In the genomic region with DNA sequence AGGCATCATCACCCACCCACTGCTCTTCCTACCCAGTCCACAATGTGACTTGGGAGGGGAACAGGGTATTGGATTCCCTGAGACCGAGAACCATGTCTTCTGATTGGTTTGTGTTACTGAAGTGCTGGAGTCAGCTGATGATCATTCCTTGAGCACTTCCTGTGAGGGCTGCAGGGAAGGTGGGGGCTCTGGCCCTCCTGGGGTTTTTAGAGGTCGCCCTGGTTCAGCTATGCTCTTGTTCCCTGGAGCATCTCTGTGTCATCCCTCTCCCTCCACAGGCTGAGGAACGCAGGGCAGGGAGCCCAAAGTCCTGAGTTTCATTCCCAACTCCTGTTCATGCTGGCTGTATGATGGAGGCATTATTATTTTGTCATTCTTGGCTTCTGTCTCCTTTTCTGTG, we compare ENCODE assay signal across 11 cellular contexts. TPM values are rescaled to one million over a fixed set of nuclear protein-coding genes. Genes with fewer than 3 reads are reported as not detected.
DNase-seq lines count a peak whose midpoint lies in the region; ATAC-seq and TF ChIP-seq lines count a peak whose summit lies in the region.
"Had no signal": no experiment of that assay in that cellular context is flagged by ENCODE, and none has a peak within 500 bp of the region (broad histone marks: within the 10 kb centered on the region; RNA-seq: fewer than 3 reads in every experiment).

No MANE protein-coding gene starts in this region.

- H3K9me3 ChIP-seq in right atrium auricular region (no peaks in the 10 kb centered on the region), lung (ENCODE audit: control insufficient read depth in 2 of 2, insufficient read depth in 1 of 2, low read length in 1 of 2) (no peaks in the 10 kb centered on the region), uterus (no peaks in the 10 kb centered on the region)
- H3K9me3 ChIP-seq: pancreas had no signal

- H3K27me3 Mint-ChIP-seq in CD14-positive monocyte (ENCODE audit: low read depth in 3 of 3): peaks cover 0 to 1% (median 0%) of the 10 kb centered on the region in 3 donors

- no peak overlapping the region for H3K27ac ChIP-seq in right atrium auricular region
- peak overlapping the region in 54 of 59 donors; percentile 2 to 80 (median 50) for H3K27ac ChIP-seq in dorsolateral prefrontal cortex
- peak overlapping the region; percentile 12 to 13 for H3K27ac ChIP-seq in lung (ENCODE audit: low read depth in 1 of 2, low read length in 1 of 2)
- peak overlapping the region; percentile 18 to 35 for H3K27ac ChIP-seq in uterus
- H3K27ac ChIP-seq: pancreas had no signal

- TF ChIP-seq CTCF in right atrium auricular region (IDR thresholded peaks at IDR 0.05) (no peak), dorsolateral prefrontal cortex (IDR thresholded peaks at IDR 0.05 in 54 of 56, conservative IDR thresholded peaks at IDR 0.05 in 2 of 56; ENCODE audit: low read depth in 1 of 56, partially characterized antibody in 56 of 56) (no peak), lung (IDR thresholded peaks at IDR 0.05; ENCODE audit: control extremely low read depth, extremely low read depth) (no peak), uterus (IDR thresholded peaks at IDR 0.05) (no peak), CD14-positive monocyte (IDR thresholded peaks at IDR 0.05) (no peak)

- ATAC-seq in Right ventricle myocardium inferior (peak; percentile 37), lung (ENCODE audit: insufficient read depth, low FRiP score) (no peak)

- TF ChIP-seq POLR2A in uterus (IDR thresholded peaks at IDR 0.05): no peak

- DNase-seq in Right ventricle myocardium inferior (ENCODE audit: missing footprints) (no peak), right atrium auricular region (ENCODE audit: low spot score) (no peak), dorsolateral prefrontal cortex (no peak), lung (ENCODE audit: low spot score) (no peak), uterus (peak in 1 of 2 donors; percentile 58), DMS153 (lab: John Stamatoyannopoulos, UW) (no peak), CD14-positive monocyte (ENCODE audit: low spot score) (no peak)
- DNase-seq in activated naive CD4-positive, alpha-beta T cell treated with Interleukin-2 at 50 U/mL for 16 hours: no peak
- DNase-seq: activated CD4-positive, alpha-beta T cell treated with anti-CD3 and anti-CD28 coated beads, Interleukin-2, amount 50 U/mL, for 4 hours; NCI-H1092; pancreas had no signal

- intact Hi-C loops in Right ventricle myocardium inferior (cut with DNase I): no loop called here
- intact Hi-C loops in dorsolateral prefrontal cortex (cut with DNase I): loop anchor here in 1 of 2 donors (10.0 kb wide), 1 partner anchor 213 kb away; a partner anchor contains a TSS
- intact Hi-C loops in uterus (cut with DNase I; ENCODE audit: low total_unique reads): loop anchor here (10.0 kb wide), 1 partner anchor 67 kb away; no protein-coding TSS in a partner anchor
- intact Hi-C loops in CD14-positive monocyte (cut with micrococcal nuclease): no loop called here

- no peak overlapping the region for H3K4me3 Mint-ChIP-seq in CD14-positive monocyte

- peaks cover 41% of the 10 kb centered on the region for H3K4me1 Mint-ChIP-seq in CD14-positive monocyte

- H3K36me3 Mint-ChIP-seq in CD14-positive monocyte: peaks cover 25 to 43% of the 10 kb centered on the region in 2 donors

- no peaks in the 10 kb centered on the region for H3K36me3 ChIP-seq in right atrium auricular region
- H3K36me3 ChIP-seq in lung (ENCODE audit: control insufficient read depth in 2 of 2, insufficient read depth in 2 of 2, low read length in 2 of 2): peaks cover 0 to 5% of the 10 kb centered on the region in 2 donors
- no peaks in the 10 kb centered on the region for H3K36me3 ChIP-seq in uterus
- H3K36me3 ChIP-seq: pancreas had no signal

- 70 to 79% methylated on average over 3 of the region's 3 CpGs for WGBS in lung, 2 donors

- peak overlapping the region in 2 of 7 donors; percentile 48 to 54 for H3K27ac Mint-ChIP-seq in CD14-positive monocyte

- peaks cover 0 to 19% of the 10 kb centered on the region in 2 donors for H3K4me1 ChIP-seq in right atrium auricular region
- peaks cover 0 to 10% of the 10 kb centered on the region in 2 donors for H3K4me1 ChIP-seq in lung (ENCODE audit: control insufficient read depth in 2 of 2, insufficient read depth in 2 of 2, low read length in 2 of 2)
- H3K4me1 ChIP-seq in uterus: peaks cover 0 to 3% of the 10 kb centered on the region in 2 donors

- H3K4me3 ChIP-seq in right atrium auricular region (no peak overlapping the region), dorsolateral prefrontal cortex (no peak overlapping the region), lung (no peak overlapping the region), uterus (no peak overlapping the region)
- H3K4me3 ChIP-seq: pancreas had no signal

- H3K27me3 ChIP-seq in right atrium auricular region: no peaks in the 10 kb centered on the region
- no peaks in the 10 kb centered on the region for H3K27me3 ChIP-seq in dorsolateral prefrontal cortex
- no peaks in the 10 kb centered on the region for H3K27me3 ChIP-seq in lung (ENCODE audit: control insufficient read depth, insufficient read depth)
- no peaks in the 10 kb centered on the region for H3K27me3 ChIP-seq in uterus
- H3K27me3 ChIP-seq: pancreas had no signal

- H3K9me3 Mint-ChIP-seq in CD14-positive monocyte: peaks cover 0 to 2% (median 0%) of the 10 kb centered on the region in 7 donors

RNA-seq across cellular contexts. Expression of a gene that starts 6.7 kb away (rescaled TPM):
- total RNA-seq in Right ventricle myocardium inferior (45.5 TPM), right atrium auricular region (10 to 100 TPM; 24.5 to 33.3 TPM), dorsolateral prefrontal cortex (100 to 1,000 TPM in 112 of 120 experiments, 10 to 100 TPM in 8; 84.4 to 177 (median 117) TPM), lung (10 to 100 TPM; 32.0 to 55.8 TPM), uterus (10 to 100 TPM; 14.1 to 74.1 (median 28.2) TPM)
- polyA plus RNA-seq in lung (10 to 100 TPM; 31.5 to 36.6 TPM), CD14-positive monocyte (under 1 TPM; 0.31 to 0.49 TPM)

RNA-seq across cellular contexts. Expression of a gene that starts 22.1 kb away (rescaled TPM):
- 51.5 TPM for total RNA-seq in Right ventricle myocardium inferior
- 10 to 100 TPM; 22.3 to 33.3 TPM for total RNA-seq in right atrium auricular region
- 100 to 1,000 TPM; 115 to 243 (median 177) TPM for total RNA-seq in dorsolateral prefrontal cortex
- total RNA-seq in lung: 10 to 100 TPM; 21.7 to 49.3 TPM
- polyA plus RNA-seq in lung: 10 to 100 TPM; 39.3 to 43.1 TPM
- total RNA-seq in uterus: 10 to 100 TPM; 18.7 to 38.7 (median 35.6) TPM
- polyA plus RNA-seq in CD14-positive monocyte: 1 to 10 TPM; 8.3 to 8.5 TPM

Comparison
In these comparisons a context has a peak if more than half of its experiments do, and no peak if none do; other contexts are left out.
1. H3K27ac ChIP-seq: peak in dorsolateral prefrontal cortex (54 of 59), lung (2 of 2) and uterus (2 of 2); none in right atrium auricular region (0 of 2).